9 cellular contexts compared by ENCODE assay signal in genomic region chr3:4814302-4814903, GRCh38.
A peak's percentile ranks its signal among the peaks of the same experiment; 100 is the strongest.
DNase-seq lines count a peak whose midpoint lies in the region; ATAC-seq and TF ChIP-seq lines count a peak whose summit lies in the region.
"Had no signal": no experiment of that assay in that cellular context is flagged by ENCODE, and none has a peak within 500 bp of the region (broad histone marks: within the 10 kb centered on the region; RNA-seq: fewer than 3 reads in every experiment).

No MANE protein-coding gene starts in this region.

- peak overlapping the region; percentile 63 for H3K27ac Mint-ChIP-seq in activated T-helper 2 cell treated with anti-CD3 and anti-CD28 coated beads, Interferon-gamma antibody, Interleukin-2, Interleukin-4, amounts not matched to agents 10 μg/mL and 5 μg/mL and 100 μg/mL, durations not matched to agents 14 hours and 24 hours and 36 hours

- no peak overlapping the region for H3K9ac ChIP-seq in HUES48 (ENCODE audit: low read depth, low read length)

- peak; percentile 72 to 91 for ATAC-seq in right cardiac atrium
- peak in 3 of 4 donors; percentile 69 to 75 (median 69) for ATAC-seq in psoas muscle

- H3K27me3 Mint-ChIP-seq in activated T-helper 2 cell treated with anti-CD3 and anti-CD28 coated beads, Interferon-gamma antibody, Interleukin-2, Interleukin-4, amounts not matched to agents 10 μg/mL and 5 μg/mL and 100 μg/mL, durations not matched to agents 14 hours and 24 hours and 36 hours (ENCODE audit: low read depth): no peaks in the 10 kb centered on the region

- no peak for DNase-seq in activated T-helper 2 cell treated with anti-CD3 and anti-CD28 coated beads, Interferon-gamma antibody, Interleukin-2, Interleukin-4, amounts not matched to agents 10 μg/mL and 5 μg/mL and 100 μg/mL, durations not matched to agents 14 hours and 24 hours and 36 hours (ENCODE audit: low spot score)
- DNase-seq in right cardiac atrium (peak; percentile 52 to 74 (median 73)), psoas muscle (peak; percentile 44 to 59), kidney tubule cell (ENCODE audit: low spot score) (no peak), GM19240 (ENCODE audit: insufficient read length, low spot score) (no peak), cerebellum (ENCODE audit: low spot score) (no peak), kidney glomerular epithelial cell (lab: John Stamatoyannopoulos, UW) (no peak)
- DNase-seq: retina had no signal

- H3K9me3 ChIP-seq in HUES48 (ENCODE audit: control insufficient read depth, insufficient read depth, low read length) (no peaks in the 10 kb centered on the region), right cardiac atrium (ENCODE audit: control insufficient read depth, low read length) (no peaks in the 10 kb centered on the region), psoas muscle (no peaks in the 10 kb centered on the region)

- H3K4me3 Mint-ChIP-seq in activated T-helper 2 cell treated with anti-CD3 and anti-CD28 coated beads, Interferon-gamma antibody, Interleukin-2, Interleukin-4, amounts not matched to agents 10 μg/mL and 5 μg/mL and 100 μg/mL, durations not matched to agents 14 hours and 24 hours and 36 hours (ENCODE audit: low read depth): peak overlapping the region; percentile 34

- WGBS in right cardiac atrium: 67% methylated on average over 20 of the region's 20 CpGs
- 75 to 77% (median 76%) methylated on average over 20 of the region's 20 CpGs for WGBS in psoas muscle, 3 donors

- TF ChIP-seq CTCF in psoas muscle (IDR thresholded peaks at IDR 0.05): no peak

- H3K36me3 ChIP-seq in HUES48 (ENCODE audit: control insufficient read depth, insufficient read depth, low read length) (no peaks in the 10 kb centered on the region), psoas muscle (ENCODE audit: insufficient read depth in 1 of 2, low read depth in 1 of 2) (peaks cover 3% of the 10 kb centered on the region in 2 donors)

- H3K27ac ChIP-seq in HUES48 (ENCODE audit: low read depth, low read length) (peak overlapping the region; percentile 8), right cardiac atrium (ENCODE audit: low read length) (no peak overlapping the region), psoas muscle (no peak overlapping the region)

- H3K9me3 Mint-ChIP-seq in activated T-helper 2 cell treated with anti-CD3 and anti-CD28 coated beads, Interferon-gamma antibody, Interleukin-2, Interleukin-4, amounts not matched to agents 10 μg/mL and 5 μg/mL and 100 μg/mL, durations not matched to agents 14 hours and 24 hours and 36 hours: peaks cover 10% of the 10 kb centered on the region

- H3K4me3 ChIP-seq in HUES48 (ENCODE audit: low read depth, low read length): no peak overlapping the region
- H3K4me3 ChIP-seq in right cardiac atrium (ENCODE audit: low read length): no peak overlapping the region
- H3K4me3 ChIP-seq in psoas muscle: no peak overlapping the region

- H3K27me3 ChIP-seq in HUES48 (ENCODE audit: control insufficient read depth, insufficient read depth, low read length) (no peaks in the 10 kb centered on the region), right cardiac atrium (ENCODE audit: control insufficient read depth, insufficient read depth) (no peaks in the 10 kb centered on the region), psoas muscle (ENCODE audit: insufficient read depth in 3 of 3, low read length in 2 of 3) (no peaks in the 10 kb centered on the region)

- peaks cover 89% of the 10 kb centered on the region for H3K36me3 Mint-ChIP-seq in activated T-helper 2 cell treated with anti-CD3 and anti-CD28 coated beads, Interferon-gamma antibody, Interleukin-2, Interleukin-4, amounts not matched to agents 10 μg/mL and 5 μg/mL and 100 μg/mL, durations not matched to agents 14 hours and 24 hours and 36 hours (ENCODE audit: low read depth)

- H3K4me1 ChIP-seq in HUES48 (ENCODE audit: control insufficient read depth, insufficient read depth, low read length) (no peaks in the 10 kb centered on the region), right cardiac atrium (ENCODE audit: control insufficient read depth, insufficient read depth, low read length) (no peaks in the 10 kb centered on the region), psoas muscle (no peaks in the 10 kb centered on the region)

- intact Hi-C loops in activated T-helper 2 cell treated with anti-CD3 and anti-CD28 coated beads, Interferon-gamma antibody, Interleukin-2, Interleukin-4, amounts not matched to agents 10 μg/mL and 5 μg/mL and 100 μg/mL, durations not matched to agents 14 hours and 24 hours and 36 hours (cut with micrococcal nuclease): no loop called here
- intact Hi-C loops in right cardiac atrium (cut with DNase I): loop anchor here in 1 of 4 donors (10.0 kb wide), 1 partner anchor 90 kb away; no protein-coding TSS in a partner anchor
- intact Hi-C loops in psoas muscle (cut with DNase I): no loop called here

- peaks cover 41% of the 10 kb centered on the region for H3K4me1 Mint-ChIP-seq in activated T-helper 2 cell treated with anti-CD3 and anti-CD28 coated beads, Interferon-gamma antibody, Interleukin-2, Interleukin-4, amounts not matched to agents 10 μg/mL and 5 μg/mL and 100 μg/mL, durations not matched to agents 14 hours and 24 hours and 36 hours (ENCODE audit: low read depth)

Comparison
In these comparisons a context has a peak if more than half of its experiments do, and no peak if none do; other contexts are left out.
1. DNase-seq: peak in right cardiac atrium (3 of 3) and psoas muscle (2 of 2); none in activated T-helper 2 cell treated with anti-CD3 and anti-CD28 coated beads, Interferon-gamma antibody, Interleukin-2, Interleukin-4, amounts not matched to agents 10 μg/mL and 5 μg/mL and 100 μg/mL, durations not matched to agents 14 hours and 24 hours and 36 hours (single experiment), kidney tubule cell (single experiment), GM19240 (single experiment), cerebellum (single experiment) and kidney glomerular epithelial cell (single experiment).